14 cellular contexts compared by ENCODE assay signal in genomic region chr12:23576372-23576771, GRCh38.
DNase-seq lines count a peak whose midpoint lies in the region; ATAC-seq and TF ChIP-seq lines count a peak whose summit lies in the region.
"Had no signal": no experiment of that assay in that cellular context is flagged by ENCODE, and none has a peak within 500 bp of the region (broad histone marks: within the 10 kb centered on the region; RNA-seq: fewer than 3 reads in every experiment).

No MANE protein-coding gene starts in this region.

- H3K36me3 ChIP-seq in hepatocyte (replicated peaks; ENCODE audit: insufficient read depth, low read depth) = no peaks in the 10 kb centered on the region

- no peak overlapping the region for H3K4me3 ChIP-seq in hepatocyte
- H3K4me3 ChIP-seq: body of pancreas, psoas muscle had no signal

- no peaks in the 10 kb centered on the region for H4K20me1 ChIP-seq in hepatocyte (ENCODE audit: insufficient read depth, poor library complexity, severe bottlenecking)

- TF ChIP-seq CTCF in hepatocyte (IDR thresholded peaks at IDR 0.05; ENCODE audit: poor library complexity) = no peak

- H2AFZ ChIP-seq in hepatocyte = no peak overlapping the region

- H3K9me2 ChIP-seq in hepatocyte (replicated peaks; ENCODE audit: insufficient read depth) = no peaks in the 10 kb centered on the region

- H3K79me2 ChIP-seq in hepatocyte = no peaks in the 10 kb centered on the region

- intact Hi-C loops in posterior cingulate gyrus (cut with DNase I) = no loop called here

- ATAC-seq in GM18867 (IDR thresholded peaks at IDR 0.05; ENCODE audit: unreplicated experiment) = peak; percentile 93
- peak; percentile 71 for ATAC-seq in GM21515 (IDR thresholded peaks at IDR 0.05; ENCODE audit: unreplicated experiment)
- ATAC-seq in HG02973 (IDR thresholded peaks at IDR 0.05; ENCODE audit: unreplicated experiment) = peak; percentile 92
- peak; percentile 79 for ATAC-seq in HG03565 (IDR thresholded peaks at IDR 0.05; ENCODE audit: unreplicated experiment)
- ATAC-seq: body of pancreas, psoas muscle, T-helper 17 cell had no signal

- WGBS in hepatocyte (ENCODE audit: low lambda C conversion rate, missing lambda C conversion rate) = 74% methylated on average over 2 of the region's 2 CpGs

- no peak overlapping the region for H3K27ac ChIP-seq in hepatocyte
- H3K27ac ChIP-seq: body of pancreas, psoas muscle had no signal

- H3K9me3 ChIP-seq in hepatocyte (ENCODE audit: low read depth) = no peaks in the 10 kb centered on the region
- H3K9me3 ChIP-seq: body of pancreas, psoas muscle had no signal

- no peak for DNase-seq in effector CD8-positive, alpha-beta T cell (lab: John Stamatoyannopoulos, UW)
- DNase-seq in posterior cingulate gyrus (no peak), NCI-H345 treated with DMSO at 0.1 percent for 48 hours (lab: John Stamatoyannopoulos, UW; ENCODE audit: unreplicated experiment) (no peak), hepatocyte (ENCODE audit: low spot score) (no peak)
- DNase-seq: body of pancreas; NCI-H226; psoas muscle; stimulated activated CD4-positive, alpha-beta T cell treated with anti-CD3 and anti-CD28 coated beads, Interleukin-4, amount 100 ng/mL, for 1 hour; stimulated activated naive CD4-positive, alpha-beta T cell treated with Interleukin-2 at 50 U/mL for 16 hours; T-helper 17 cell had no signal

- no peaks in the 10 kb centered on the region for H3K4me1 ChIP-seq in hepatocyte (ENCODE audit: insufficient read depth)
- H3K4me1 ChIP-seq: body of pancreas, psoas muscle had no signal

- no peaks in the 10 kb centered on the region for H3K27me3 ChIP-seq in hepatocyte
- H3K27me3 ChIP-seq: body of pancreas had no signal

- no peak overlapping the region for H3K4me2 ChIP-seq in hepatocyte
